37 cellular contexts compared by ENCODE assay signal in genomic region chr1:236045771-236046170, GRCh38.
"Had no signal": no experiment of that assay in that cellular context is flagged by ENCODE, and none has a peak within 500 bp of the region (broad histone marks: within the 10 kb centered on the region; RNA-seq: fewer than 3 reads in every experiment).

No MANE protein-coding gene starts in this region.

- H3K27me3 ChIP-seq: adrenal gland, ascending aorta, body of pancreas, brain microvascular endothelial cell, breast epithelium, cardiac muscle cell had no signal

- DNase-seq: activated effector memory CD4-positive, alpha-beta T cell treated with anti-CD3 and anti-CD28 coated beads, Interleukin-2, amount 50 U/mL, for 16 hours; activated effector memory CD4-positive, alpha-beta T cell treated with Interleukin-2 at 50 U/mL for 16 hours; activated gamma-delta T cell; activated gamma-delta T cell treated with Interleukin-2 at 50 U/mL for 16 hours; activated naive CD4-positive, alpha-beta T cell; activated naive CD4-positive, alpha-beta T cell treated with anti-CD3 and anti-CD28 coated beads for 36 hours; activated naive CD4-positive, alpha-beta T cell treated with anti-CD3 and anti-CD28 coated beads, Interleukin-2, amount 10 ng/mL, durations not matched to agents 7 days and 5 days; activated naive CD4-positive, alpha-beta T cell treated with anti-CD3 and anti-CD28 coated beads, Interleukin-2, amount 50 U/mL, for 16 hours; activated naive CD4-positive, alpha-beta T cell treated with Interleukin-2 at 50 U/mL for 16 hours; activated naive CD8-positive, alpha-beta T cell treated with anti-CD3 and anti-CD28 coated beads for 36 hours; activated naive CD8-positive, alpha-beta T cell treated with anti-CD3 and anti-CD28 coated beads, Interleukin-2, amount 10 ng/mL, durations not matched to agents 7 days and 5 days; activated naive CD8-positive, alpha-beta T cell treated with anti-CD3 and anti-CD28 coated beads, Interleukin-2, amount 50 U/mL, for 24 hours; activated T-cell treated with anti-CD3 and anti-CD28 coated beads, Interleukin-2, amount 50 U/mL, for 1 hour; activated T-cell treated with anti-CD3 and anti-CD28 coated beads, Interleukin-2, amount 50 U/mL, for 24 hours; activated T-cell treated with anti-CD3 and anti-CD28 coated beads, Interleukin-2, amount 50 U/mL, for 4 hours; activated T-cell treated with anti-CD3 and anti-CD28 coated beads, Interleukin-2, amount 50 U/mL, for 48 hours; activated T-cell treated with anti-CD3 and anti-CD28 coated beads, Interleukin-2, amount 50 U/mL, for 72 hours; amniotic stem cell; amygdala; anterior cingulate cortex; aorta; body of pancreas; brain microvascular endothelial cell; central memory CD4-positive, alpha-beta T cell; cerebellar nuclear complex had no signal

- H3K4me1 ChIP-seq: adrenal gland, ascending aorta, body of pancreas, breast epithelium had no signal

- H3K4me3 Mint-ChIP-seq: activated naive CD4-positive, alpha-beta T cell treated with anti-CD3 and anti-CD28 coated beads for 36 hours; activated naive CD4-positive, alpha-beta T cell treated with anti-CD3 and anti-CD28 coated beads, Interleukin-2, amount 10 ng/mL, durations not matched to agents 7 days and 5 days; activated naive CD4-positive, alpha-beta T cell treated with anti-CD3 and anti-CD28 coated beads, Interleukin-2, amount 50 U/mL, for 24 hours; activated naive CD8-positive, alpha-beta T cell; activated naive CD8-positive, alpha-beta T cell treated with anti-CD3 and anti-CD28 coated beads for 36 hours; activated naive CD8-positive, alpha-beta T cell treated with anti-CD3 and anti-CD28 coated beads, Interleukin-2, amount 10 ng/mL, durations not matched to agents 7 days and 5 days; activated naive CD8-positive, alpha-beta T cell treated with anti-CD3 and anti-CD28 coated beads, Interleukin-2, amount 50 U/mL, for 24 hours; activated T-cell treated with anti-CD3 and anti-CD28 coated beads, Interleukin-2, amount 50 U/mL, for 24 hours; activated T-cell treated with anti-CD3 and anti-CD28 coated beads, Interleukin-2, amount 50 U/mL, for 4 hours; activated T-cell treated with anti-CD3 and anti-CD28 coated beads, Interleukin-2, amount 50 U/mL, for 72 hours; activated T-helper 1 cell treated with anti-CD3 and anti-CD28 coated beads, Interleukin-12 subunit alpha, Interleukin-12 subunit beta, Interleukin-2, Interleukin-4 antibody, amounts not matched to agents 30 ng/mL and 10 ng/mL and 1 ng/mL, durations not matched to agents 14 hours and 24 hours and 36 hours; activated T-helper 17 cell treated with anti-CD3 and anti-CD28 coated beads, Interleukin-2, amount 50 U/mL, for 72 hours; central memory CD8-positive, alpha-beta T cell had no signal

- H3K27ac Mint-ChIP-seq: activated naive CD4-positive, alpha-beta T cell treated with anti-CD3 and anti-CD28 coated beads for 36 hours; activated naive CD4-positive, alpha-beta T cell treated with anti-CD3 and anti-CD28 coated beads, Interleukin-2, amount 10 ng/mL, durations not matched to agents 7 days and 5 days; activated naive CD4-positive, alpha-beta T cell treated with anti-CD3 and anti-CD28 coated beads, Interleukin-2, amount 50 U/mL, for 24 hours; activated naive CD4-positive, alpha-beta T cell treated with anti-CD3 and anti-CD28 coated beads, Interleukin-2, amount 50 U/mL, for 72 hours; activated naive CD8-positive, alpha-beta T cell; activated naive CD8-positive, alpha-beta T cell treated with anti-CD3 and anti-CD28 coated beads for 36 hours; activated naive CD8-positive, alpha-beta T cell treated with anti-CD3 and anti-CD28 coated beads, Interleukin-2, amount 10 ng/mL, durations not matched to agents 7 days and 5 days; activated naive CD8-positive, alpha-beta T cell treated with anti-CD3 and anti-CD28 coated beads, Interleukin-2, amount 50 U/mL, for 24 hours; activated T-cell treated with anti-CD3 and anti-CD28 coated beads, Interleukin-2, amount 50 U/mL, for 24 hours; activated T-cell treated with anti-CD3 and anti-CD28 coated beads, Interleukin-2, amount 50 U/mL, for 72 hours; activated T-helper 1 cell treated with anti-CD3 and anti-CD28 coated beads, Interleukin-12 subunit alpha, Interleukin-12 subunit beta, Interleukin-2, Interleukin-4 antibody, amounts not matched to agents 30 ng/mL and 10 ng/mL and 1 ng/mL, durations not matched to agents 14 hours and 24 hours and 36 hours; activated T-helper 17 cell treated with anti-CD3 and anti-CD28 coated beads, Interleukin-2, amount 50 U/mL, for 72 hours; activated T-helper 2 cell treated with anti-CD3 and anti-CD28 coated beads, Interferon-gamma antibody, Interleukin-2, Interleukin-4, amounts not matched to agents 10 μg/mL and 5 μg/mL and 100 μg/mL, durations not matched to agents 14 hours and 24 hours and 36 hours had no signal

- H3K36me3 ChIP-seq: breast epithelium, cardiac muscle cell had no signal

- H3K4me3 ChIP-seq: adrenal gland, ascending aorta, body of pancreas, breast epithelium, cardiac muscle cell had no signal

- H3K9me3 Mint-ChIP-seq: activated naive CD4-positive, alpha-beta T cell treated with anti-CD3 and anti-CD28 coated beads, Interleukin-2, amount 50 U/mL, for 24 hours; activated naive CD4-positive, alpha-beta T cell treated with anti-CD3 and anti-CD28 coated beads, Interleukin-2, amount 50 U/mL, for 72 hours; activated naive CD8-positive, alpha-beta T cell treated with anti-CD3 and anti-CD28 coated beads, Interleukin-2, amount 50 U/mL, for 24 hours; activated T-helper 1 cell treated with anti-CD3 and anti-CD28 coated beads, Interleukin-12 subunit alpha, Interleukin-12 subunit beta, Interleukin-2, Interleukin-4 antibody, amounts not matched to agents 30 ng/mL and 10 ng/mL and 1 ng/mL, durations not matched to agents 14 hours and 24 hours and 36 hours; activated T-helper 17 cell treated with anti-CD3 and anti-CD28 coated beads, Interleukin-2, amount 50 U/mL, for 72 hours; activated T-helper 2 cell treated with anti-CD3 and anti-CD28 coated beads, Interferon-gamma antibody, Interleukin-2, Interleukin-4, amounts not matched to agents 10 μg/mL and 5 μg/mL and 100 μg/mL, durations not matched to agents 14 hours and 24 hours and 36 hours; brain; central memory CD8-positive, alpha-beta T cell had no signal

- H3K4me1 Mint-ChIP-seq: activated naive CD4-positive, alpha-beta T cell treated with anti-CD3 and anti-CD28 coated beads, Interleukin-2, amount 10 ng/mL, durations not matched to agents 7 days and 5 days; activated naive CD4-positive, alpha-beta T cell treated with anti-CD3 and anti-CD28 coated beads, Interleukin-2, amount 50 U/mL, for 24 hours; activated naive CD8-positive, alpha-beta T cell treated with anti-CD3 and anti-CD28 coated beads for 36 hours; activated naive CD8-positive, alpha-beta T cell treated with anti-CD3 and anti-CD28 coated beads, Interleukin-2, amount 10 ng/mL, durations not matched to agents 7 days and 5 days; activated naive CD8-positive, alpha-beta T cell treated with anti-CD3 and anti-CD28 coated beads, Interleukin-2, amount 50 U/mL, for 24 hours; activated T-helper 17 cell treated with anti-CD3 and anti-CD28 coated beads, Interleukin-2, amount 50 U/mL, for 72 hours; central memory CD8-positive, alpha-beta T cell had no signal

- ATAC-seq: activated naive CD4-positive, alpha-beta T cell treated with anti-CD3 and anti-CD28 coated beads, Interleukin-2, amount 50 U/mL, for 72 hours; activated naive CD8-positive, alpha-beta T cell treated with anti-CD3 and anti-CD28 coated beads, Interleukin-2, amount 50 U/mL, for 24 hours; activated T-cell treated with anti-CD3 and anti-CD28 coated beads, Interleukin-2, amount 50 U/mL, for 4 hours; activated T-cell treated with anti-CD3 and anti-CD28 coated beads, Interleukin-2, amount 50 U/mL, for 72 hours; activated T-helper 17 cell treated with anti-CD3 and anti-CD28 coated beads, Interleukin-2, amount 50 U/mL, for 72 hours; body of pancreas had no signal

- H3K36me3 Mint-ChIP-seq: activated naive CD4-positive, alpha-beta T cell treated with anti-CD3 and anti-CD28 coated beads, Interleukin-2, amount 10 ng/mL, durations not matched to agents 7 days and 5 days; activated naive CD4-positive, alpha-beta T cell treated with anti-CD3 and anti-CD28 coated beads, Interleukin-2, amount 50 U/mL, for 24 hours; activated naive CD8-positive, alpha-beta T cell; activated naive CD8-positive, alpha-beta T cell treated with anti-CD3 and anti-CD28 coated beads for 36 hours; activated naive CD8-positive, alpha-beta T cell treated with anti-CD3 and anti-CD28 coated beads, Interleukin-2, amount 10 ng/mL, durations not matched to agents 7 days and 5 days had no signal

- H3K27ac ChIP-seq: adrenal gland, ascending aorta, body of pancreas, brain microvascular endothelial cell, breast epithelium, cardiac muscle cell had no signal

- H3K27me3 Mint-ChIP-seq: activated naive CD8-positive, alpha-beta T cell; activated naive CD8-positive, alpha-beta T cell treated with anti-CD3 and anti-CD28 coated beads, Interleukin-2, amount 50 U/mL, for 24 hours; activated T-helper 17 cell treated with anti-CD3 and anti-CD28 coated beads, Interleukin-2, amount 50 U/mL, for 72 hours; brain; central memory CD8-positive, alpha-beta T cell had no signal

- H3K9me3 ChIP-seq: adrenal gland, ascending aorta, body of pancreas, breast epithelium had no signal
